8 cellular contexts compared by ENCODE assay signal in the genomic region with DNA sequence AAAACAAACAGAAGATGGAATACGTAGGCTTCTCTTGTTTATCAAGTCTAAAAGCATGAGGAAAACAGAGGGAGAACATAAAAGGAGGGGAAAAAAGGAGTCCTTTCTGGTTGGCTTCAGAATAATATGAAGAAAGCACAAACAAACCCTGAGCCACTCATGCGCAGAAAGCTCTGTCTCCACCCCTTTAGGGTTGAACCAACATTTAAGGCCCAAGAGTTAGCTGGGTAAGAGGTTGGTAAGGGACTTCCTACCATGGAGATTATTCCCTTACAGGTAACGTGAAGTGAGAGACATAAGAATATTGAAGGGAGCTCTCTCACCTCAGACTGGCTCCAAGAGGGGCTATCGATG.
"Had no signal": no experiment of that assay in that cellular context is flagged by ENCODE, and none has a peak within 500 bp of the region (broad histone marks: within the 10 kb centered on the region; RNA-seq: fewer than 3 reads in every experiment).

No MANE protein-coding gene starts in this region.

- H3K9me3 ChIP-seq: adrenal gland had no signal

- H3K36me3 ChIP-seq: adrenal gland had no signal

- H3K4me3 ChIP-seq: adrenal gland, lung had no signal

- H3K27me3 ChIP-seq: adrenal gland had no signal

- DNase-seq: activated naive CD4-positive, alpha-beta T cell treated with anti-CD3 and anti-CD28 coated beads, Interleukin-2, amount 50 U/mL, for 16 hours; activated T-cell treated with anti-CD3 and anti-CD28 coated beads, Interleukin-2, amount 50 U/mL, for 1 hour; adrenal gland; cortex of kidney; effector CD8-positive, alpha-beta T cell; naive thymus-derived CD8-positive, alpha-beta T cell; stimulated activated CD4-positive, alpha-beta T cell treated with anti-CD3 and anti-CD28 coated beads, Interleukin-4, amount 100 ng/mL, for 24 hours had no signal

- ATAC-seq: naive thymus-derived CD8-positive, alpha-beta T cell had no signal

- H3K27ac ChIP-seq: adrenal gland had no signal
